Comparison of ENCODE assay signal across 12 cellular contexts in genomic region chr17:44776628-44777393, GRCh38. TPM values are rescaled to one million over a fixed set of nuclear protein-coding genes. Genes with fewer than 3 reads are reported as not detected.
DNase-seq lines count a peak whose midpoint lies in the region; ATAC-seq and TF ChIP-seq lines count a peak whose summit lies in the region.
"Had no signal": no experiment of that assay in that cellular context is flagged by ENCODE, and none has a peak within 500 bp of the region (broad histone marks: within the 10 kb centered on the region; RNA-seq: fewer than 3 reads in every experiment).

No MANE protein-coding gene starts in this region.

- no peak overlapping the region for H3K27ac Mint-ChIP-seq in chondrocyte (ENCODE audit: unreplicated experiment)

- H3K9me3 ChIP-seq in SK-N-SH (no peaks in the 10 kb centered on the region), HUES6 (ENCODE audit: control insufficient read depth, insufficient read depth, low read depth, low read length) (no peaks in the 10 kb centered on the region), osteoblast (ENCODE audit: low read depth, low read length) (no peaks in the 10 kb centered on the region)

- no peaks in the 10 kb centered on the region for H3K27me3 ChIP-seq in SK-N-SH (ENCODE audit: insufficient read depth)
- peaks cover 22% of the 10 kb centered on the region for H3K27me3 ChIP-seq in HUES6 (ENCODE audit: control insufficient read depth, insufficient read depth, low read length)
- peaks cover 6% of the 10 kb centered on the region for H3K27me3 ChIP-seq in osteoblast (ENCODE audit: insufficient read depth, low read length)

- TF ChIP-seq CTCF in SK-N-SH (IDR thresholded peaks at IDR 0.05) (no peak), chondrocyte (IDR thresholded peaks at IDR 0.05) (no peak), osteoblast (IDR thresholded peaks at IDR 0.05; ENCODE audit: extremely low read depth, low read depth, low read length) (no peak)

- H2AFZ ChIP-seq in SK-N-SH (ENCODE audit: low read depth), result no peak overlapping the region
- no peak overlapping the region for H2AFZ ChIP-seq in osteoblast (ENCODE audit: low read length)

- ATAC-seq in SK-N-SH treated with all-trans-retinoic acid at 6 μM for 48 hours, result no peak
- ATAC-seq in HG03280 (IDR thresholded peaks at IDR 0.05; ENCODE audit: unreplicated experiment), result no peak

- H3K36me3 ChIP-seq in SK-N-SH (replicated peaks in 1 of 2; ENCODE audit: control insufficient read depth in 1 of 2, insufficient read depth in 2 of 2, low read length in 1 of 2) (no peaks in the 10 kb centered on the region), HUES6 (ENCODE audit: control insufficient read depth, insufficient read depth, low read length) (no peaks in the 10 kb centered on the region), osteoblast (ENCODE audit: insufficient read depth, low read length) (no peaks in the 10 kb centered on the region)

- no peaks in the 10 kb centered on the region for H3K9me2 ChIP-seq in SK-N-SH

- H3F3A ChIP-seq in SK-N-SH (replicated peaks; ENCODE audit: insufficient read depth), result no peaks in the 10 kb centered on the region

- no peak for TF ChIP-seq EP300 in SK-N-SH (IDR thresholded peaks at IDR 0.05; ENCODE audit: borderline replicate concordance in 1 of 2, low read depth in 1 of 2, low read length in 1 of 2)

- no peak for TF ChIP-seq RAD21 in SK-N-SH (IDR thresholded peaks at IDR 0.05; ENCODE audit: low read length)

- peak; percentile 15 for DNase-seq in SK-N-SH
- DNase-seq in chondrocyte (ENCODE audit: low spot score), result peak; percentile 73
- peak; percentile 34 for DNase-seq in osteoblast (ENCODE audit: insufficient read length, low spot score, missing footprints)
- no peak for DNase-seq in activated CD8-positive, alpha-beta memory T cell treated with anti-CD3 and anti-CD28 coated beads for 24 hours
- no peak for DNase-seq in NCI-H1048 (lab: John Stamatoyannopoulos, UW)
- DNase-seq: DMS 273 treated with DMSO at 0.1 percent for 48 hours; effector CD8-positive, alpha-beta T cell; foreskin fibroblast; NCI-H526 treated with DMSO at 0.1 percent for 48 hours had no signal

- H3K9ac ChIP-seq in SK-N-SH (no peak overlapping the region), HUES6 (ENCODE audit: low read length) (no peak overlapping the region)

- no peaks in the 10 kb centered on the region for H3K9me3 Mint-ChIP-seq in chondrocyte (ENCODE audit: low read depth)

- CTCF ChIA-PET in SK-N-SH (lab: Yijun Ruan, JAX), result interaction anchor here (0.9 to 17.7 kb wide), 10 partner anchors 11 to 358 kb away, joined by 3 to 420 read pairs (median 26); partner anchors contain the start of genes GJC1 and HIGD1B

- POLR2A ChIA-PET in SK-N-SH (lab: Yijun Ruan, JAX), result interaction anchor here (1.0 kb wide), 1 partner anchor 102 kb away, joined by 3 read pairs; no protein-coding TSS in a partner anchor

- peaks cover 3% of the 10 kb centered on the region for H3K27me3 Mint-ChIP-seq in chondrocyte (ENCODE audit: low read depth)

- 92% methylated on average over 13 of the region's 19 CpGs for WGBS in SK-N-SH (ENCODE audit: low lambda C conversion rate)

- no peak overlapping the region for H3K4me3 Mint-ChIP-seq in chondrocyte (ENCODE audit: unreplicated experiment)

- H3K79me2 ChIP-seq in SK-N-SH (ENCODE audit: insufficient read depth) (no peaks in the 10 kb centered on the region), osteoblast (ENCODE audit: insufficient read depth, low read length) (no peaks in the 10 kb centered on the region)

- H3K36me3 Mint-ChIP-seq in chondrocyte (ENCODE audit: low read depth), result no peaks in the 10 kb centered on the region

- peaks cover 14% of the 10 kb centered on the region for H3K4me1 Mint-ChIP-seq in chondrocyte (ENCODE audit: low read depth)

- H3K27ac ChIP-seq in SK-N-SH (ENCODE audit: low read depth in 2 of 2, low read length in 1 of 2) (no peak overlapping the region), HUES6 (ENCODE audit: low read depth, low read length) (no peak overlapping the region), osteoblast (ENCODE audit: low read depth, low read length) (no peak overlapping the region)

- H4K20me1 ChIP-seq in SK-N-SH (ENCODE audit: insufficient read depth), result no peaks in the 10 kb centered on the region
- no peaks in the 10 kb centered on the region for H4K20me1 ChIP-seq in osteoblast (ENCODE audit: insufficient read depth, low read length)

- H3K4me1 ChIP-seq in SK-N-SH (ENCODE audit: control insufficient read depth in 1 of 2, insufficient read depth in 2 of 2, low read depth in 1 of 2, low read length in 1 of 2) (peaks cover 0 to 31% of the 10 kb centered on the region in 2 experiments; a peak in 1 of 4 replicates), HUES6 (ENCODE audit: control insufficient read depth, insufficient read depth, low read length) (peaks cover 32% of the 10 kb centered on the region), osteoblast (ENCODE audit: insufficient read depth, low read length) (peaks cover 11% of the 10 kb centered on the region)

- H3K4me2 ChIP-seq in SK-N-SH, result peak overlapping the region; percentile 100
- no peak overlapping the region for H3K4me2 ChIP-seq in osteoblast (ENCODE audit: insufficient read depth, low read length)

- H3K4me3 ChIP-seq in SK-N-SH (ENCODE audit: low read depth in 2 of 2, low read length in 1 of 2) (no peak overlapping the region; a peak in 1 of 4 replicates), HUES6 (ENCODE audit: low read depth, low read length) (peak overlapping the region; percentile 54; the same call in 1 of the 2 replicates), osteoblast (ENCODE audit: insufficient read depth, low read length) (no peak overlapping the region)

TF ChIP-seq in SK-N-SH, 30 proteins besides CTCF, POLR2A, EP300 and RAD21 (continues in another document):
- no peak for TF ChIP-seq ZBTB33 (IDR thresholded peaks at IDR 0.05; ENCODE audit: borderline replicate concordance, low read depth)
- no peak for TF ChIP-seq RFX5 (IDR thresholded peaks at IDR 0.05; ENCODE audit: low read length)
- TF ChIP-seq MXI1 (IDR thresholded peaks at IDR 0.05; ENCODE audit: low read depth, low read length), result no peak

TF ChIP-seq in SK-N-SH treated with all-trans-retinoic acid at 6 μM for 48 hours, 23 proteins besides CTCF, POLR2A, EP300 and RAD21 (continues in another document):
- no peak for TF ChIP-seq PPARA (CRISPR knock-in tag; IDR thresholded peaks at IDR 0.05; ENCODE audit: borderline replicate concordance)
- TF ChIP-seq GLIS3 (CRISPR knock-in tag; IDR thresholded peaks at IDR 0.05), result no peak
- no peak for TF ChIP-seq TSHZ2 (CRISPR knock-in tag; IDR thresholded peaks at IDR 0.05)
- no peak for TF ChIP-seq CSRNP3 (CRISPR knock-in tag; IDR thresholded peaks at IDR 0.05)
- TF ChIP-seq ZFP3 (CRISPR knock-in tag; IDR thresholded peaks at IDR 0.05), result no peak
- TF ChIP-seq SNAI2 (CRISPR knock-in tag; IDR thresholded peaks at IDR 0.05), result no peak
- TF ChIP-seq BACH2 (CRISPR knock-in tag; IDR thresholded peaks at IDR 0.05; ENCODE audit: borderline replicate concordance), result no peak
- no peak for TF ChIP-seq ZNF70 (CRISPR knock-in tag; IDR thresholded peaks at IDR 0.05)

RNA-seq across cellular contexts. Expression of gene ADAM11, which starts 18.0 kb away (rescaled TPM):
- polyA plus RNA-seq in SK-N-SH (2012; rRNA removed), result 1.8 and 2.5 TPM in 2 replicates
- 1.2 and 1.3 TPM in 2 replicates for polyA plus RNA-seq in SK-N-SH (2012; cell fraction: cytosol; rRNA removed)
- polyA plus RNA-seq in SK-N-SH (2012; cell fraction: nucleus; rRNA removed), result 6.0 and 9.8 TPM in 2 replicates
- total RNA-seq in chondrocyte (0.44 to 0.49 TPM (median 0.47 TPM) in 3 replicates), osteoblast (0.36 and 0.59 TPM in 2 replicates)

RNA-seq across cellular contexts. Expression of gene GJC1, which starts 53.3 kb away (rescaled TPM):
- 15.2 and 15.6 TPM in 2 replicates for polyA plus RNA-seq in SK-N-SH (2012; rRNA removed)
- 15.7 and 16.6 TPM in 2 replicates for polyA plus RNA-seq in SK-N-SH (2012; cell fraction: cytosol; rRNA removed)
- 8.5 and 13.7 TPM in 2 replicates for polyA plus RNA-seq in SK-N-SH (2012; cell fraction: nucleus; rRNA removed)
- total RNA-seq in chondrocyte (26.8 to 50.5 TPM (median 46.4 TPM) in 3 replicates), osteoblast (10.3 and 10.5 TPM in 2 replicates)

Comparison
In these comparisons a context has a peak if more than half of its experiments do, and no peak if none do; other contexts are left out.
1. DNase-seq: peak in SK-N-SH (single experiment), chondrocyte (single experiment) and osteoblast (single experiment); none in activated CD8-positive, alpha-beta memory T cell treated with anti-CD3 and anti-CD28 coated beads for 24 hours (single experiment) and NCI-H1048 (single experiment).